In genomic region chr7:33762903-33763295, GRCh38 we compare ENCODE assay signal across 16 cellular contexts.
"Had no signal": no experiment of that assay in that cellular context is flagged by ENCODE, and none has a peak within 500 bp of the region (broad histone marks: within the 10 kb centered on the region; RNA-seq: fewer than 3 reads in every experiment).

No MANE protein-coding gene starts in this region.

- H3K36me3 ChIP-seq: cardiac muscle cell, gastroesophageal sphincter, heart right ventricle, tibial nerve, WERI-Rb-1 had no signal

- H3K9me3 ChIP-seq: gastroesophageal sphincter, heart right ventricle, tibial nerve had no signal

- H3K4me3 ChIP-seq: cardiac muscle cell, gastroesophageal sphincter, heart right ventricle, tibial nerve had no signal

- DNase-seq: activated CD4-positive, alpha-beta T cell treated with anti-CD3 and anti-CD28 coated beads for 1 hour; activated CD4-positive, alpha-beta T cell treated with anti-CD3 and anti-CD28 coated beads, Interleukin-2, amount 50 U/mL, for 4 hours; activated gamma-delta T cell; heart right ventricle; occipital lobe; retina; stimulated activated CD4-positive, alpha-beta T cell treated with anti-CD3 and anti-CD28 coated beads, Interleukin-2, amount 100 ng/mL, for 24 hours; stimulated activated naive CD4-positive, alpha-beta T cell treated with Interleukin-2 at 50 U/mL for 16 hours; substantia nigra; WERI-Rb-1 had no signal

- H3K27ac Mint-ChIP-seq: activated naive CD4-positive, alpha-beta T cell treated with anti-CD3 and anti-CD28 coated beads, Interleukin-2, amount 50 U/mL, for 72 hours had no signal

- H3K36me3 Mint-ChIP-seq: activated naive CD4-positive, alpha-beta T cell treated with anti-CD3 and anti-CD28 coated beads, Interleukin-2, amount 50 U/mL, for 72 hours had no signal

- ATAC-seq: activated naive CD4-positive, alpha-beta T cell treated with anti-CD3 and anti-CD28 coated beads, Interleukin-2, amount 50 U/mL, for 72 hours; gastroesophageal sphincter; heart right ventricle had no signal

- H3K27me3 ChIP-seq: cardiac muscle cell, gastroesophageal sphincter, heart right ventricle, tibial nerve had no signal

- FAIRE-seq: urothelium cell line had no signal

- H3K9me3 Mint-ChIP-seq: activated naive CD4-positive, alpha-beta T cell treated with anti-CD3 and anti-CD28 coated beads, Interleukin-2, amount 50 U/mL, for 72 hours had no signal

- H3K27ac ChIP-seq: cardiac muscle cell, epithelial cell of prostate, gastroesophageal sphincter, heart right ventricle, tibial nerve, WERI-Rb-1 had no signal
